ENCODE assay signal across 1 cellular context in the genomic region with DNA sequence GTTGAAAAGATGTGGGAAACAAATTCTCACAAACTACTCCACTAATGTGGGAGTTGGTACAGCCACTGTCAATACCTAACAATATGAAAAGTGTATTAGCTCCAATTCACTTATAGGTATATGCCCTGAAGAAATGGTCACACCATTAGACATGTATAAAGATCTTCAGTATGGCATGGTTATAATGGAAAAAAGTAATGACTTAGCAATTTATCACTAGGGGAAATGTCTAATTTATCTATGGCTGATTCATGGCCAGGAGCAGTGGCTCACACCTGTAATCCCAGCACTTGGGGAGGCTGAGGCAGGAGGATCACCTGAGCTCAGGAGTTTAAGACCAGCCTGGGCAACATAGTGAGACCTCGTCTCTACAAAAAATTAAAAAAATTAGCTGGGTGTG.
TF ChIP-seq lines count a peak whose summit lies in the region.

No MANE protein-coding gene starts in this region.

TF ChIP-seq in WTC11, 78 proteins besides CTCF, POLR2A, EP300 and RAD21 (continued from another document):
- TF ChIP-seq ZNF532 (CRISPR knock-in tag; IDR thresholded peaks at IDR 0.05; ENCODE audit: borderline replicate concordance) (peak; percentile 19; the same call in 1 of the 2 replicates), ZNF121 (CRISPR knock-in tag; IDR thresholded peaks at IDR 0.05) (peak; percentile 35; the same call in 1 of the 2 replicates), MAX (CRISPR knock-in tag; IDR thresholded peaks at IDR 0.05) (no peak), ZNF263 (CRISPR knock-in tag; IDR thresholded peaks at IDR 0.05; ENCODE audit: low read depth) (no peak), GABPB1 (CRISPR knock-in tag; IDR thresholded peaks at IDR 0.05) (no peak), ZNF425 (CRISPR knock-in tag; conservative IDR thresholded peaks at IDR 0.05) (0 out of 2 replicates have a peak, but pooled peaks have one; percentile 40), FOXK1 (CRISPR knock-in tag; IDR thresholded peaks at IDR 0.05) (no peak), RORB (CRISPR knock-in tag; IDR thresholded peaks at IDR 0.05) (no peak), ATF1 (CRISPR knock-in tag; IDR thresholded peaks at IDR 0.05) (no peak), USF2 (CRISPR knock-in tag; IDR thresholded peaks at IDR 0.05) (no peak), MXD4 (CRISPR knock-in tag; IDR thresholded peaks at IDR 0.05; ENCODE audit: borderline replicate concordance) (no peak), HMGA2 (CRISPR knock-in tag; IDR thresholded peaks at IDR 0.05) (no peak), ESRRA (CRISPR knock-in tag; IDR thresholded peaks at IDR 0.05; ENCODE audit: borderline replicate concordance) (no peak), ZNF232 (CRISPR knock-in tag; IDR thresholded peaks at IDR 0.05) (no peak)
- TF ChIP-seq, protein P1, sequence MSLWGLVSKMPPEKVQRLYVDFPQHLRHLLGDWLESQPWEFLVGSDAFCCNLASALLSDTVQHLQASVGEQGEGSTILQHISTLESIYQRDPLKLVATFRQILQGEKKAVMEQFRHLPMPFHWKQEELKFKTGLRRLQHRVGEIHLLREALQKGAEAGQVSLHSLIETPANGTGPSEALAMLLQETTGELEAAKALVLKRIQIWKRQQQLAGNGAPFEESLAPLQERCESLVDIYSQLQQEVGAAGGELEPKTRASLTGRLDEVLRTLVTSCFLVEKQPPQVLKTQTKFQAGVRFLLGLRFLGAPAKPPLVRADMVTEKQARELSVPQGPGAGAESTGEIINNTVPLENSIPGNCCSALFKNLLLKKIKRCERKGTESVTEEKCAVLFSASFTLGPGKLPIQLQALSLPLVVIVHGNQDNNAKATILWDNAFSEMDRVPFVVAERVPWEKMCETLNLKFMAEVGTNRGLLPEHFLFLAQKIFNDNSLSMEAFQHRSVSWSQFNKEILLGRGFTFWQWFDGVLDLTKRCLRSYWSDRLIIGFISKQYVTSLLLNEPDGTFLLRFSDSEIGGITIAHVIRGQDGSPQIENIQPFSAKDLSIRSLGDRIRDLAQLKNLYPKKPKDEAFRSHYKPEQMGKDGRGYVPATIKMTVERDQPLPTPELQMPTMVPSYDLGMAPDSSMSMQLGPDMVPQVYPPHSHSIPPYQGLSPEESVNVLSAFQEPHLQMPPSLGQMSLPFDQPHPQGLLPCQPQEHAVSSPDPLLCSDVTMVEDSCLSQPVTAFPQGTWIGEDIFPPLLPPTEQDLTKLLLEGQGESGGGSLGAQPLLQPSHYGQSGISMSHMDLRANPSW (CRISPR knock-in tag; conservative IDR thresholded peaks at IDR 0.05; ENCODE audit: low read depth) = no peak
